In the genomic region with DNA sequence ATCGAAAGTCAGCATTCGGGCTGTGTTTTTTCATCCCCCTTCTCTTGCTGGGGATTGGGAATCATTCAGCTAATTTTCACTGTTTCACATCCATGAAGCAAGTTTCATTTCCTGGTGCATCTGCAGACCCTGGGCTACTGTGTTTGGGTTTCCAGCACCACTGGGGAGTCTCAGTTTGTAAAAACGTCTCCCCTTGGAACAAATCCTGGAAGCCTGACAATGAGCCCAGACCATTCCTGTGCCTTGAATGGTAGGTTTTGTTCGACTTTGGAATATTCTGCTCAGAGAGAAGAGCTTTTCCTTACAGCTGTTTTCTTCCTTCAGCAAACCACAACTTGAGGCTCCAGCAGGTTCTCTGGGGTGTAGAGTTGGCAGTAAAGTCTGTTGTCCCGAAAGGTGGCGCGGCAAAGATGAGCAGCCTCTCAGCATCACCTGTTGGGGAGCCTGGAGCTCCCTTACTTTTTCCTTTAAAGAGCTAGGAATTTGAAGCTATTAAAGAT, we compare ENCODE assay signal across 1 cellular context.
TF ChIP-seq lines count a peak whose summit lies in the region.

No MANE protein-coding gene starts in this region.

TF ChIP-seq in HepG2, 621 proteins besides CTCF, POLR2A, EP300 and RAD21 (continued from another document):
- TF ChIP-seq, protein P1, sequence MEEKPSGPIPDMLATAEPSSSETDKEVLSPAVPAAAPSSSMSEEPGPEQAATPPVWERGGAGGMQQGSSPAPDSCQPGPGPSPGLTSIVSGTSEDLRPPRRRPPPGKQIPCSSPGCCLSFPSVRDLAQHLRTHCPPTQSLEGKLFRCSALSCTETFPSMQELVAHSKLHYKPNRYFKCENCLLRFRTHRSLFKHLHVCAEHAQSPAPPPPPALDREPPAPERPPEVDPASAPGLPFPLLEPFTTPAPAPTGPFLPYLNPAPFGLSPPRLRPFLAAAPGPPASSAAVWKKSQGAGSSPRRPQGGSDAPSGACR (CRISPR knock-in tag; IDR thresholded peaks at IDR 0.05) = no peak
- TF ChIP-seq ZNF841 (CRISPR knock-in tag; IDR thresholded peaks at IDR 0.05; ENCODE audit: borderline replicate concordance) (no peak), FOXJ3 (CRISPR knock-in tag; IDR thresholded peaks at IDR 0.05; ENCODE audit: borderline replicate concordance) (no peak), MAFG (CRISPR knock-in tag; IDR thresholded peaks at IDR 0.05) (no peak), ADNP (CRISPR knock-in tag; IDR thresholded peaks at IDR 0.05) (no peak), SRSF9 (IDR thresholded peaks at IDR 0.05; ENCODE audit: borderline replicate concordance, insufficient read depth, low read depth, low read length, poor library complexity, severe bottlenecking) (no peak), ZNF883 (CRISPR knock-in tag; IDR thresholded peaks at IDR 0.05; ENCODE audit: not compliant biosample characterization) (no peak), ZNF766 (CRISPR knock-in tag; IDR thresholded peaks at IDR 0.05; ENCODE audit: borderline replicate concordance) (no peak), CHD4 (IDR thresholded peaks at IDR 0.05; ENCODE audit: borderline replicate concordance, low read length) (no peak), DPF2 (CRISPR knock-in tag; IDR thresholded peaks at IDR 0.05; ENCODE audit: borderline replicate concordance, low read depth) (no peak), HHEX (CRISPR knock-in tag; IDR thresholded peaks at IDR 0.05) (no peak), SP2 (CRISPR knock-in tag; IDR thresholded peaks at IDR 0.05) (no peak)
